1 cellular context compared by ENCODE assay signal in genomic region chr6:107033136-107033535, GRCh38.
TF ChIP-seq lines count a peak whose summit lies in the region.

No MANE protein-coding gene starts in this region.

TF ChIP-seq in GM23338, 12 proteins besides CTCF, POLR2A, EP300 and RAD21:
- TF ChIP-seq ZNF462 (CRISPR knock-in tag; IDR thresholded peaks at IDR 0.05) (no peak), EZH2 (IDR thresholded peaks at IDR 0.05; ENCODE audit: low read depth, unreplicated experiment) (no peak), STAT1 (IDR thresholded peaks at IDR 0.05; ENCODE audit: unreplicated experiment) (no peak), ZNF331 (CRISPR knock-in tag; IDR thresholded peaks at IDR 0.05; ENCODE audit: low read depth) (no peak)
TF ChIP-seq in GM23338: peak in this region for 0.
